Comparison of ENCODE assay signal across 17 cellular contexts in the genomic region with DNA sequence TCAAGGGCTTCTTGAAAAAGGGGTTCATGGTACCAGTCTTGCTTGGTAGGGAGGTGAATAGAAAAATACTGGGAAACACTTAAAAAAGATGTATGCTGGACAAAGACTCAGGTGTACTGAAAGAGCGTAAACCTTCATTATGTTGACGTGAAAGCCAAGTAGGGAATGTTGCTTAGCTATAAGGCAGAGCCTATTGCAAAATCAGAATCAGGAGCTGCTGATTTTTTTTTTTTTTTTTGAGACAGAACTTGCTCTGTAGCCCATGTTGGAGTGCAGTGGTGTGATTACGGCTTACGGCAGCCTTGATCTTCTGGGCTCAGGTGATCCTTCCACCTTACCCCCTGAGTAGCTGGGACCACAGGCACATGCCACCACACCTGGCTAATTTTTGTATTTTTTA.
DNase-seq lines count a peak whose midpoint lies in the region; ATAC-seq and TF ChIP-seq lines count a peak whose summit lies in the region.
"Had no signal": no experiment of that assay in that cellular context is flagged by ENCODE, and none has a peak within 500 bp of the region (broad histone marks: within the 10 kb centered on the region; RNA-seq: fewer than 3 reads in every experiment).

No MANE protein-coding gene starts in this region.

- no peak for TF ChIP-seq CTCF in MM.1S (IDR thresholded peaks at IDR 0.05; ENCODE audit: low read length)

- H3K27ac ChIP-seq in MM.1S (ENCODE audit: low read length) (peak overlapping the region; percentile 61; the same call in 1 of the 2 replicates), angular gyrus (ENCODE audit: low read depth, low read length) (peak overlapping the region; percentile 57), subcutaneous abdominal adipose tissue (ENCODE audit: low read depth, low read length) (peak overlapping the region; percentile 93)
- H3K27ac ChIP-seq: body of pancreas, C4-2B had no signal

- H3K9ac ChIP-seq in MM.1S (ENCODE audit: low read length) = no peak overlapping the region; the same call in 1 of the 2 replicates
- peak overlapping the region in 2 of 5 donors; percentile 78 to 80 for H3K9ac ChIP-seq in subcutaneous abdominal adipose tissue (ENCODE audit: low read length in 5 of 5)

- H3K36me3 Mint-ChIP-seq in memory B cell = peaks cover 2% of the 10 kb centered on the region

- no peaks in the 10 kb centered on the region for H3K9me3 ChIP-seq in MM.1S (replicated peaks; ENCODE audit: insufficient read depth, low read length)
- no peaks in the 10 kb centered on the region for H3K9me3 ChIP-seq in subcutaneous abdominal adipose tissue (ENCODE audit: control insufficient read depth in 5 of 5, low read length in 5 of 5)
- H3K9me3 ChIP-seq: body of pancreas, pancreas had no signal

- H3F3A ChIP-seq in MM.1S (ENCODE audit: insufficient read depth, low read length) = no peaks in the 10 kb centered on the region

- H3K27me3 Mint-ChIP-seq in memory B cell = no peaks in the 10 kb centered on the region
- H3K27me3 Mint-ChIP-seq: stimulated activated naive CD8-positive, alpha-beta T cell treated with anti-CD3 and anti-CD28 coated beads, Interleukin-15, amount 100 ng/mL, for 72 hours had no signal

- H3K4me1 ChIP-seq in MM.1S (ENCODE audit: low read length) = peaks cover 9% of the 10 kb centered on the region; the same call in 1 of the 2 replicates
- H3K4me1 ChIP-seq in subcutaneous abdominal adipose tissue (ENCODE audit: control insufficient read depth in 5 of 5, insufficient read depth in 5 of 5, low read length in 5 of 5) = peaks cover 7 to 50% (median 45%) of the 10 kb centered on the region in 5 donors

- no peaks in the 10 kb centered on the region for H3K36me3 ChIP-seq in MM.1S (replicated peaks; ENCODE audit: insufficient read depth, low read length)
- H3K36me3 ChIP-seq in subcutaneous abdominal adipose tissue (ENCODE audit: control insufficient read depth in 5 of 5, insufficient read depth in 5 of 5, low read length in 5 of 5) = no peaks in the 10 kb centered on the region
- H3K36me3 ChIP-seq: pancreas had no signal

- peaks cover 30% of the 10 kb centered on the region for H3K4me1 Mint-ChIP-seq in memory B cell

- no peak overlapping the region for H3K4me3 Mint-ChIP-seq in memory B cell
- H3K4me3 Mint-ChIP-seq: stimulated activated naive CD8-positive, alpha-beta T cell treated with anti-CD3 and anti-CD28 coated beads, Interleukin-15, amount 100 ng/mL, for 72 hours had no signal

- ATAC-seq in memory B cell (ENCODE audit: low read depth) (no peak), GM19467 (IDR thresholded peaks at IDR 0.05; ENCODE audit: unreplicated experiment) (no peak)
- ATAC-seq: body of pancreas; stimulated activated naive CD8-positive, alpha-beta T cell treated with anti-CD3 and anti-CD28 coated beads, Interleukin-15, amount 100 ng/mL, for 72 hours had no signal

- no peaks in the 10 kb centered on the region for H3K9me3 Mint-ChIP-seq in memory B cell
- H3K9me3 Mint-ChIP-seq: stimulated activated naive CD8-positive, alpha-beta T cell treated with anti-CD3 and anti-CD28 coated beads, Interleukin-15, amount 100 ng/mL, for 72 hours had no signal

- H3K79me2 ChIP-seq in MM.1S (ENCODE audit: low read length) = peaks cover 12% of the 10 kb centered on the region

- no peak overlapping the region for H2AFZ ChIP-seq in MM.1S (ENCODE audit: low read length)

- no peaks in the 10 kb centered on the region for H4K20me1 ChIP-seq in MM.1S (ENCODE audit: insufficient read depth, low read length)

- no peaks in the 10 kb centered on the region for H3K27me3 ChIP-seq in MM.1S (replicated peaks; ENCODE audit: insufficient read depth, low read length)
- H3K27me3 ChIP-seq in subcutaneous abdominal adipose tissue (ENCODE audit: control insufficient read depth in 5 of 5, insufficient read depth in 4 of 5, low read length in 5 of 5) = no peaks in the 10 kb centered on the region
- H3K27me3 ChIP-seq: body of pancreas, pancreas had no signal

- H3K4me3 ChIP-seq in MM.1S (ENCODE audit: low read length) (no peak overlapping the region), subcutaneous abdominal adipose tissue (ENCODE audit: low read depth in 1 of 5, low read length in 5 of 5) (peak overlapping the region in 2 of 5 donors; percentile 7 to 15)
- H3K4me3 ChIP-seq: body of pancreas, pancreas had no signal

- peak overlapping the region; percentile 5; the same call in 1 of the 2 replicates for H3K4me2 ChIP-seq in MM.1S (ENCODE audit: low read depth, low read length)

- H3K9me2 ChIP-seq in MM.1S (replicated peaks; ENCODE audit: insufficient read depth, low read length) = no peaks in the 10 kb centered on the region

- peak overlapping the region; percentile 70 for H3K27ac Mint-ChIP-seq in memory B cell
- H3K27ac Mint-ChIP-seq: stimulated activated naive CD8-positive, alpha-beta T cell treated with anti-CD3 and anti-CD28 coated beads, Interleukin-15, amount 100 ng/mL, for 72 hours had no signal

- DNase-seq in MM.1S (no peak), memory B cell (ENCODE audit: low spot score in 2 of 2) (no peak), cerebellar cortex (ENCODE audit: low spot score) (no peak), AG20443 (ENCODE audit: low spot score) (no peak), retina (no peak)
- DNase-seq: activated CD4-positive, CD25-positive, alpha-beta regulatory T cell treated with anti-CD3 and anti-CD28 coated beads, Interleukin-2, amount 50 U/mL, for 72 hours; DMS53; foreskin fibroblast; NCI-H1092; stimulated activated naive CD8-positive, alpha-beta T cell treated with anti-CD3 and anti-CD28 coated beads, Interleukin-15, amount 100 ng/mL, for 72 hours; T-helper 2 cell had no signal
